In genomic region chr19:12984683-12985048, GRCh38 we compare ENCODE assay signal across 13 cellular contexts. TPM values are rescaled to one million over a fixed set of nuclear protein-coding genes. Genes with fewer than 3 reads are reported as not detected.
DNase-seq lines count a peak whose midpoint lies in the region; ATAC-seq and TF ChIP-seq lines count a peak whose summit lies in the region.
"Had no signal": no experiment of that assay in that cellular context is flagged by ENCODE, and none has a peak within 500 bp of the region (broad histone marks: within the 10 kb centered on the region; RNA-seq: fewer than 3 reads in every experiment).

No MANE protein-coding gene starts in this region.

- no peak for DNase-seq in stimulated activated naive CD8-positive, alpha-beta T cell treated with anti-CD3 and anti-CD28 coated beads, Interleukin-15, Interleukin-2, amounts not matched to agents 100 U/mL and 50 U/mL, for 24 hours
- no peak for DNase-seq in stimulated activated naive CD8-positive, alpha-beta T cell treated with anti-CD3 and anti-CD28 coated beads, Interleukin-15, amount 100 ng/mL, for 72 hours
- peak in 37 of 61 donors; percentile 22 to 71 (median 46) for DNase-seq in caudate nucleus (lab: John Stamatoyannopoulos, UW)
- DNase-seq in neural progenitor cell (ENCODE audit: low spot score), result no peak
- DNase-seq in brain microvascular endothelial cell, result no peak
- DNase-seq in hepatocyte (ENCODE audit: low spot score), result no peak
- DNase-seq: activated CD4-positive, alpha-beta T cell treated with anti-CD3 and anti-CD28 coated beads, Interleukin-2, amount 50 U/mL, for 1 hour; activated effector memory CD4-positive, alpha-beta T cell treated with Interleukin-2 at 50 U/mL for 16 hours; KG1; T-helper 17 cell had no signal

- no peak for TF ChIP-seq CTCF in neural progenitor cell (IDR thresholded peaks at IDR 0.05)
- TF ChIP-seq CTCF in brain microvascular endothelial cell (IDR thresholded peaks at IDR 0.05; ENCODE audit: low read depth, low read length, missing control alignments), result no peak
- no peak for TF ChIP-seq CTCF in hepatocyte (IDR thresholded peaks at IDR 0.05; ENCODE audit: poor library complexity)

- H3K4me1 Mint-ChIP-seq in stimulated activated naive CD8-positive, alpha-beta T cell treated with anti-CD3 and anti-CD28 coated beads, Interleukin-15, amount 100 ng/mL, for 72 hours, result no peaks in the 10 kb centered on the region
- H3K4me1 Mint-ChIP-seq in neural progenitor cell, result peaks cover 13% of the 10 kb centered on the region

- no peaks in the 10 kb centered on the region for H3K27me3 Mint-ChIP-seq in stimulated activated naive CD8-positive, alpha-beta T cell treated with anti-CD3 and anti-CD28 coated beads, Interleukin-15, amount 100 ng/mL, for 72 hours
- peaks cover 16% of the 10 kb centered on the region for H3K27me3 Mint-ChIP-seq in neural progenitor cell (ENCODE audit: insufficient read depth, low read depth)

- H2AFZ ChIP-seq in neural progenitor cell (replicated peaks) (no peak overlapping the region), hepatocyte (no peak overlapping the region)

- no peaks in the 10 kb centered on the region for H3K9me2 ChIP-seq in hepatocyte (replicated peaks; ENCODE audit: insufficient read depth)

- in situ Hi-C loops in brain microvascular endothelial cell (cut with HindIII; ENCODE audit: low pct_ligation_motif_present, low sequenced_read_pairs), result no loop called here

- no peaks in the 10 kb centered on the region for H3K9me3 Mint-ChIP-seq in stimulated activated naive CD8-positive, alpha-beta T cell treated with anti-CD3 and anti-CD28 coated beads, Interleukin-15, amount 100 ng/mL, for 72 hours
- H3K9me3 Mint-ChIP-seq in neural progenitor cell, result peaks cover 2% of the 10 kb centered on the region

- no peaks in the 10 kb centered on the region for H3K79me2 ChIP-seq in neural progenitor cell (ENCODE audit: low read depth)
- no peaks in the 10 kb centered on the region for H3K79me2 ChIP-seq in hepatocyte

- H3K4me2 ChIP-seq in neural progenitor cell, result no peak overlapping the region
- H3K4me2 ChIP-seq in hepatocyte, result no peak overlapping the region

- H3K36me3 ChIP-seq in neural progenitor cell (no peaks in the 10 kb centered on the region), brain microvascular endothelial cell (replicated peaks) (no peaks in the 10 kb centered on the region), hepatocyte (replicated peaks; ENCODE audit: insufficient read depth, low read depth) (no peaks in the 10 kb centered on the region)

- H3K27me3 ChIP-seq in neural progenitor cell, result peaks cover 100% of the 10 kb centered on the region
- H3K27me3 ChIP-seq in brain microvascular endothelial cell (replicated peaks), result no peaks in the 10 kb centered on the region
- H3K27me3 ChIP-seq in hepatocyte, result peaks cover 21% of the 10 kb centered on the region

- no peaks in the 10 kb centered on the region for H3K36me3 Mint-ChIP-seq in neural progenitor cell

- peaks cover 6% of the 10 kb centered on the region for H3F3A ChIP-seq in neural progenitor cell (ENCODE audit: low read depth)

- H3K9ac ChIP-seq in neural progenitor cell, result no peak overlapping the region

- no peak overlapping the region for H3K4me3 ChIP-seq in neural progenitor cell
- H3K4me3 ChIP-seq in brain microvascular endothelial cell (ENCODE audit: low read depth, low read length), result no peak overlapping the region
- H3K4me3 ChIP-seq in hepatocyte, result no peak overlapping the region

- H3K4me3 Mint-ChIP-seq in stimulated activated naive CD8-positive, alpha-beta T cell treated with anti-CD3 and anti-CD28 coated beads, Interleukin-15, amount 100 ng/mL, for 72 hours, result no peak overlapping the region
- H3K4me3 Mint-ChIP-seq in neural progenitor cell, result peak overlapping the region; percentile 72
- H3K4me3 Mint-ChIP-seq: T-helper 17 cell had no signal

- H4K20me1 ChIP-seq in neural progenitor cell (ENCODE audit: low read depth) (peaks cover 5% of the 10 kb centered on the region), hepatocyte (ENCODE audit: insufficient read depth, poor library complexity, severe bottlenecking) (no peaks in the 10 kb centered on the region)

- ATAC-seq in stimulated activated naive CD8-positive, alpha-beta T cell treated with anti-CD3 and anti-CD28 coated beads, Interleukin-15, Interleukin-2, amounts not matched to agents 100 U/mL and 50 U/mL, for 24 hours, result peak; percentile 5
- ATAC-seq in stimulated activated naive CD8-positive, alpha-beta T cell treated with anti-CD3 and anti-CD28 coated beads, Interleukin-15, amount 100 ng/mL, for 72 hours, result no peak
- ATAC-seq in GM18868 (IDR thresholded peaks at IDR 0.05; ENCODE audit: unreplicated experiment) (no peak), HG03432 (IDR thresholded peaks at IDR 0.05; ENCODE audit: unreplicated experiment) (no peak)
- ATAC-seq: T-helper 17 cell had no signal

- H3K27ac ChIP-seq in caudate nucleus (ENCODE audit: low read depth, low read length), result peak overlapping the region; percentile 97
- H3K27ac ChIP-seq in neural progenitor cell, result no peak overlapping the region
- H3K27ac ChIP-seq in brain microvascular endothelial cell, result no peak overlapping the region
- H3K27ac ChIP-seq in hepatocyte, result no peak overlapping the region

- no peaks in the 10 kb centered on the region for H3K9me3 ChIP-seq in neural progenitor cell (ENCODE audit: low read depth)
- no peaks in the 10 kb centered on the region for H3K9me3 ChIP-seq in hepatocyte (ENCODE audit: low read depth)

- H3K4me1 ChIP-seq in neural progenitor cell (no peaks in the 10 kb centered on the region), hepatocyte (ENCODE audit: insufficient read depth) (peaks cover 11% of the 10 kb centered on the region)

- 38% methylated on average over 10 of the region's 10 CpGs for WGBS in hepatocyte (ENCODE audit: low lambda C conversion rate, missing lambda C conversion rate)

- H3K27ac Mint-ChIP-seq in stimulated activated naive CD8-positive, alpha-beta T cell treated with anti-CD3 and anti-CD28 coated beads, Interleukin-15, amount 100 ng/mL, for 72 hours, result no peak overlapping the region
- no peak overlapping the region for H3K27ac Mint-ChIP-seq in neural progenitor cell
- H3K27ac Mint-ChIP-seq: T-helper 17 cell had no signal

RNA-seq across cellular contexts. Expression of gene NFIX, which starts 10.6 kb away (rescaled TPM):
- total RNA-seq in neural progenitor cell (ENCODE audit: low replicate concordance) (0.06 TPM in 2 replicates), hepatocyte (3.8 and 12.8 TPM in 2 replicates)
- 6.3 and 10.2 TPM in 2 replicates for polyA plus RNA-seq in hepatocyte

RNA-seq across cellular contexts. Expression of gene DAND5, which starts 15.3 kb away (rescaled TPM):
- total RNA-seq in neural progenitor cell (ENCODE audit: low replicate concordance) (0.06 and 0.07 TPM in 2 replicates), hepatocyte (0.17 TPM in 1 of 2 replicates, not detected in the other)
- polyA plus RNA-seq in hepatocyte, result not detected in 2 replicates
- total RNA-seq: fibroblast of lung, T-helper 17 cell had no signal

RNA-seq across cellular contexts. Expression of gene GADD45GIP1, which starts 27.6 kb away (rescaled TPM):
- 17.1 and 42.2 TPM in 2 replicates for total RNA-seq in neural progenitor cell (ENCODE audit: low replicate concordance)
- 21.0 and 27.2 TPM in 2 replicates for total RNA-seq in hepatocyte
- polyA plus RNA-seq in hepatocyte, result 106 and 109 TPM in 2 replicates

RNA-seq across cellular contexts. Expression of gene RAD23A, which starts 39.0 kb away (rescaled TPM):
- total RNA-seq in neural progenitor cell (ENCODE audit: low replicate concordance) (37.7 and 54.9 TPM in 2 replicates), hepatocyte (64.5 and 65.8 TPM in 2 replicates)
- polyA plus RNA-seq in hepatocyte, result 130 and 140 TPM in 2 replicates

RNA-seq across cellular contexts. Expression of gene CALR, which starts 46.3 kb away (rescaled TPM):
- total RNA-seq in neural progenitor cell (ENCODE audit: low replicate concordance) (437 and 569 TPM in 2 replicates), hepatocyte (1,414 and 1,442 TPM in 2 replicates)
- polyA plus RNA-seq in hepatocyte, result 915 and 922 TPM in 2 replicates

Comparison
In these comparisons a context has a peak if more than half of its experiments do, and no peak if none do; other contexts are left out.
1. DNase-seq: peak in caudate nucleus (37 of 61); none in stimulated activated naive CD8-positive, alpha-beta T cell treated with anti-CD3 and anti-CD28 coated beads, Interleukin-15, Interleukin-2, amounts not matched to agents 100 U/mL and 50 U/mL, for 24 hours (single experiment), stimulated activated naive CD8-positive, alpha-beta T cell treated with anti-CD3 and anti-CD28 coated beads, Interleukin-15, amount 100 ng/mL, for 72 hours (0 of 2), neural progenitor cell (single experiment), brain microvascular endothelial cell (single experiment) and hepatocyte (single experiment).